ENCODE assay signal across 8 cellular contexts in the genomic region with DNA sequence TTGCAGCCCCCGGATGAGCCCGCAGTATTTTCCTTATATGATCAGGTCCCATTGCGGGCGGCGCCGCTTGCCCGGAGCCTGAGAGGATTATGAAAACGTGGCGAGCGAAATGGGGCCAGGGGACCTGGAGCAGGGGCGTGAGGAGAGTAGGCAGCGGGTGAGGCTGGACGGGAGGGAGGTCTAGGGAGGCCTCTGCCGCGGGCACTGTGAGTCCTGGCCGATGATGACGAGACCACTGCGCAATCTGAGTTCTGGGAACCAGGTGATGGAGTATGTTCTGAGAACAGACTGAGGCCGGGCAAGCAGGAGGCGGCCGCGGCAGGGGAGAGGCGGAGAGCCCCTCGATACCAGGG. TPM values are rescaled to one million over a fixed set of nuclear protein-coding genes. Genes with fewer than 3 reads are reported as not detected.
DNase-seq lines count a peak whose midpoint lies in the region; ATAC-seq and TF ChIP-seq lines count a peak whose summit lies in the region.

No MANE protein-coding gene starts in this region.

- H3K36me3 ChIP-seq in BE2C (no peaks in the 10 kb centered on the region), iPS DF 6.9 (ENCODE audit: control insufficient read depth, insufficient read depth, low read length) (no peaks in the 10 kb centered on the region; the same call in 1 of the 2 replicates), skeletal muscle satellite cell (ENCODE audit: insufficient read depth, low read length) (no peaks in the 10 kb centered on the region)

- WGBS in iPS DF 6.9 (ENCODE audit: insufficient coverage, insufficient read length) = no CpG with 5 or more reads among the region's 24 CpGs

- H3K27ac ChIP-seq in angular gyrus (ENCODE audit: low read depth, low read length) = peak overlapping the region; percentile 85
- no peak overlapping the region for H3K27ac ChIP-seq in iPS DF 6.9 (ENCODE audit: low read length)

- H3K4me3 ChIP-seq in BE2C (ENCODE audit: low read depth, low read length) (peak overlapping the region; percentile 80), iPS DF 6.9 (ENCODE audit: low read length) (peak overlapping the region; percentile 81; the same call in 1 of the 2 replicates), skeletal muscle satellite cell (ENCODE audit: low read length) (peak overlapping the region; percentile 99)

- ATAC-seq in GM18907 (IDR thresholded peaks at IDR 0.05; ENCODE audit: unreplicated experiment) (peak; percentile 36), HG03439 (IDR thresholded peaks at IDR 0.05; ENCODE audit: unreplicated experiment) (peak; percentile 32)

- DNase-seq in BE2C = peak; percentile 50
- DNase-seq in RKO (ENCODE audit: low spot score) = peak; percentile 67
- DNase-seq in iPS DF 6.9 (ENCODE audit: low read depth, low spot score) = no peak
- no peak for DNase-seq in T1000 (lab: John Stamatoyannopoulos, UW)

- H3K4me1 ChIP-seq in BE2C = no peaks in the 10 kb centered on the region
- H3K4me1 ChIP-seq in iPS DF 6.9 (ENCODE audit: control insufficient read depth, insufficient read depth, low read length) = no peaks in the 10 kb centered on the region; the same call in 1 of the 2 replicates
- peaks cover 17% of the 10 kb centered on the region for H3K4me1 ChIP-seq in skeletal muscle satellite cell (ENCODE audit: control insufficient read depth, insufficient read depth, low read length)

- TF ChIP-seq CTCF in BE2C (IDR thresholded peaks at IDR 0.05; ENCODE audit: low read depth, low read length) = no peak

- H3K27me3 ChIP-seq in BE2C (no peaks in the 10 kb centered on the region), iPS DF 6.9 (ENCODE audit: control insufficient read depth, insufficient read depth, low read length) (no peaks in the 10 kb centered on the region), skeletal muscle satellite cell (ENCODE audit: control insufficient read depth, insufficient read depth, low read length) (no peaks in the 10 kb centered on the region)

- H3K9me3 ChIP-seq in BE2C = no peaks in the 10 kb centered on the region
- H3K9me3 ChIP-seq in iPS DF 6.9 (ENCODE audit: control insufficient read depth, insufficient read depth, low read length) = no peaks in the 10 kb centered on the region
- H3K9me3 ChIP-seq in skeletal muscle satellite cell (replicated peaks; ENCODE audit: low read length) = peaks cover 4% of the 10 kb centered on the region

- peak overlapping the region; percentile 98 for H3K9ac ChIP-seq in skeletal muscle satellite cell (ENCODE audit: low read depth, low read length)

- peak overlapping the region; percentile 92 for H3K4me2 ChIP-seq in skeletal muscle satellite cell (ENCODE audit: low read length)

RNA-seq across cellular contexts. Expression of a gene that starts 0.8 kb away (rescaled TPM):
- polyA plus RNA-seq in BE2C (2012; ENCODE audit: insufficient read depth, insufficient read length, low read depth) = 23.2 TPM
- total RNA-seq in skeletal muscle satellite cell (2012; rRNA removed) = 35.2 and 45.4 TPM in 2 replicates

Comparison
In these comparisons a context has a peak if more than half of its experiments do, and no peak if none do; other contexts are left out.
1. DNase-seq: peak in BE2C (single experiment) and RKO (single experiment); none in iPS DF 6.9 (single experiment) and T1000 (single experiment).
2. Peak in every context shown above with its lines, with median percentiles within 50 percentile points of each other: H3K4me3 ChIP-seq.